1 cellular context compared by ENCODE assay signal in genomic region chr1:54081306-54082270, GRCh38.
A peak's percentile ranks its signal among the peaks of the same experiment; 100 is the strongest.
TF ChIP-seq lines count a peak whose summit lies in the region.

No MANE protein-coding gene starts in this region.

TF ChIP-seq in HepG2, 621 proteins besides CTCF, POLR2A, EP300 and RAD21 (continued from another document):
- TF ChIP-seq ZGPAT (CRISPR knock-in tag; IDR thresholded peaks at IDR 0.05) (peak; percentile 48; the same call in 1 of the 2 replicates), ZNF331 (CRISPR knock-in tag; IDR thresholded peaks at IDR 0.05) (peak; percentile 73; the same call in 1 of the 2 replicates), TGIF2 (CRISPR knock-in tag; IDR thresholded peaks at IDR 0.05) (0 out of 2 replicates have a peak, but pooled peaks have one; percentile 52), CHD2 (IDR thresholded peaks at IDR 0.05; ENCODE audit: low read depth, low read length) (no peak), ZNF296 (CRISPR knock-in tag; conservative IDR thresholded peaks at IDR 0.05) (no peak), DPF2 (CRISPR knock-in tag; IDR thresholded peaks at IDR 0.05; ENCODE audit: borderline replicate concordance, low read depth) (0 out of 2 replicates have a peak, but pooled peaks have one; percentile 42), TEAD2 (CRISPR knock-in tag; IDR thresholded peaks at IDR 0.05) (no peak), PLRG1 (conservative IDR thresholded peaks at IDR 0.05) (no peak), TBP (CRISPR knock-in tag; IDR thresholded peaks at IDR 0.05) (no peak), ZNF691 (CRISPR knock-in tag; IDR thresholded peaks at IDR 0.05; ENCODE audit: borderline replicate concordance, low read depth) (peak; percentile 86; the same call in 1 of the 2 replicates), ZNF556 (CRISPR knock-in tag; IDR thresholded peaks at IDR 0.05; ENCODE audit: borderline replicate concordance) (0 out of 2 replicates have a peak, but pooled peaks have one; percentile 44), IKZF4 (CRISPR knock-in tag; IDR thresholded peaks at IDR 0.05; ENCODE audit: borderline replicate concordance, low read depth, not compliant biosample characterization) (no peak), ASH2L (IDR thresholded peaks at IDR 0.05; ENCODE audit: insufficient read length, low read depth, low read length) (no peak), ZNF713 (CRISPR knock-in tag; IDR thresholded peaks at IDR 0.05) (no peak), SP2 (CRISPR knock-in tag; IDR thresholded peaks at IDR 0.05) (no peak), YY1 (IDR thresholded peaks at IDR 0.05; ENCODE audit: insufficient read depth, insufficient replicate concordance, low read depth, low read length) (no peak), TBL1XR1 (IDR thresholded peaks at IDR 0.05; ENCODE audit: borderline replicate concordance, low read length, partially characterized antibody) (no peak), SNAPC5 (CRISPR knock-in tag; IDR thresholded peaks at IDR 0.05; ENCODE audit: borderline replicate concordance) (no peak), ELF3 (CRISPR knock-in tag; IDR thresholded peaks at IDR 0.05) (peak; percentile 24; the same call in 1 of the 2 replicates), HNRNPUL1 (IDR thresholded peaks at IDR 0.05; ENCODE audit: low read depth, low read length) (no peak), ZNF782 (CRISPR knock-in tag; IDR thresholded peaks at IDR 0.05; ENCODE audit: borderline replicate concordance) (no peak), ZNF446 (CRISPR knock-in tag; IDR thresholded peaks at IDR 0.05) (no peak), HBP1 (CRISPR knock-in tag; IDR thresholded peaks at IDR 0.05; ENCODE audit: low read depth) (0 out of 2 replicates have a peak, but pooled peaks have one; percentile 62), STAT5B (CRISPR knock-in tag; IDR thresholded peaks at IDR 0.05) (no peak), HNF4A (CRISPR knock-in tag; IDR thresholded peaks at IDR 0.05) (peak; percentile 16; the same call in 1 of the 2 replicates), ZNF687 (CRISPR knock-in tag; IDR thresholded peaks at IDR 0.05) (peak; percentile 47; the same call in 1 of the 2 replicates), MXI1 (IDR thresholded peaks at IDR 0.05; ENCODE audit: borderline replicate concordance, low read depth, low read length) (peak; percentile 67; the same call in 2 of the 3 replicates), RXRB (CRISPR knock-in tag; IDR thresholded peaks at IDR 0.05; ENCODE audit: borderline replicate concordance) (peak; percentile 56; the same call in 1 of the 2 replicates), ZBTB10 (CRISPR knock-in tag; IDR thresholded peaks at IDR 0.05; ENCODE audit: borderline replicate concordance) (no peak), FOXA3 (CRISPR knock-in tag; IDR thresholded peaks at IDR 0.05) (peak; percentile 93), ZNF460 (CRISPR knock-in tag; IDR thresholded peaks at IDR 0.05; ENCODE audit: borderline replicate concordance) (no peak; the same call in 1 of the 2 replicates), BCL3 (CRISPR knock-in tag; IDR thresholded peaks at IDR 0.05) (no peak), HDAC1 (CRISPR knock-in tag; IDR thresholded peaks at IDR 0.05) (0 out of 2 replicates have a peak, but pooled peaks have one; percentile 19), KDM3A (CRISPR knock-in tag; IDR thresholded peaks at IDR 0.05; ENCODE audit: low read depth) (0 out of 2 replicates have a peak, but pooled peaks have one; percentile 33), MAX (IDR thresholded peaks at IDR 0.05) (peak; percentile 27; the same call in 1 of the 2 replicates), GRHL1 (CRISPR knock-in tag; conservative IDR thresholded peaks at IDR 0.05) (no peak), KDM4B (CRISPR knock-in tag; IDR thresholded peaks at IDR 0.05) (no peak), HMG20A (CRISPR knock-in tag; IDR thresholded peaks at IDR 0.05; ENCODE audit: borderline replicate concordance) (peak; percentile 20; the same call in 1 of the 2 replicates), NONO (IDR thresholded peaks at IDR 0.05) (no peak), NONO (CRISPR knock-in tag; conservative IDR thresholded peaks at IDR 0.05) (0 out of 2 replicates have a peak, but pooled peaks have one; percentile 33), DMAP1 (CRISPR knock-in tag; IDR thresholded peaks at IDR 0.05) (no peak), CEBPG (CRISPR knock-in tag; IDR thresholded peaks at IDR 0.05) (0 out of 2 replicates have a peak, but pooled peaks have one; percentile 7), ZNF256 (CRISPR knock-in tag; conservative IDR thresholded peaks at IDR 0.05) (no peak), FOXK1 (CRISPR knock-in tag; IDR thresholded peaks at IDR 0.05; ENCODE audit: borderline replicate concordance, low read depth) (peak; percentile 65; the same call in 1 of the 2 replicates), MEF2D (CRISPR knock-in tag; IDR thresholded peaks at IDR 0.05) (peak; percentile 32; the same call in 1 of the 2 replicates), LCORL (IDR thresholded peaks at IDR 0.05) (no peak), LCORL (CRISPR knock-in tag; IDR thresholded peaks at IDR 0.05) (peak; percentile 66; the same call in 1 of the 2 replicates), ZNF441 (CRISPR knock-in tag; IDR thresholded peaks at IDR 0.05; ENCODE audit: borderline replicate concordance) (no peak), ZBTB20 (CRISPR knock-in tag; IDR thresholded peaks at IDR 0.05; ENCODE audit: borderline replicate concordance, low read depth) (peak; percentile 63; the same call in 1 of the 2 replicates), MTERF4 (CRISPR knock-in tag; IDR thresholded peaks at IDR 0.05) (no peak), ZNF614 (CRISPR knock-in tag; IDR thresholded peaks at IDR 0.05; ENCODE audit: borderline replicate concordance) (peak; percentile 46; the same call in 1 of the 2 replicates)
